In genomic region chr5:178114325-178115135, GRCh38 we compare ENCODE assay signal across 8 cellular contexts. TPM values are rescaled to one million over a fixed set of nuclear protein-coding genes. Genes with fewer than 3 reads are reported as not detected.
A peak's percentile ranks its signal among the peaks of the same experiment; 100 is the strongest.
DNase-seq lines count a peak whose midpoint lies in the region; ATAC-seq lines count a peak whose summit lies in the region.

No MANE protein-coding gene starts in this region.

- peak overlapping the region; percentile 23 for H3K27ac Mint-ChIP-seq in activated naive CD4-positive, alpha-beta T cell treated with anti-CD3 and anti-CD28 coated beads, Interleukin-2, amount 50 U/mL, for 24 hours

- no peaks in the 10 kb centered on the region for H3K27me3 Mint-ChIP-seq in activated naive CD4-positive, alpha-beta T cell treated with anti-CD3 and anti-CD28 coated beads, Interleukin-2, amount 50 U/mL, for 24 hours

- H3K4me3 Mint-ChIP-seq in activated naive CD4-positive, alpha-beta T cell treated with anti-CD3 and anti-CD28 coated beads, Interleukin-2, amount 50 U/mL, for 24 hours = peak overlapping the region; percentile 90

- peaks cover 34% of the 10 kb centered on the region for H3K4me1 Mint-ChIP-seq in activated naive CD4-positive, alpha-beta T cell treated with anti-CD3 and anti-CD28 coated beads, Interleukin-2, amount 50 U/mL, for 24 hours

- DNase-seq in Daoy (ENCODE audit: low read depth) = peak; percentile 71
- DNase-seq in NCI-H69 (lab: John Stamatoyannopoulos, UW) = peak; percentile 38
- DNase-seq in iPS-NIHi11 (ENCODE audit: low spot score) = peak; percentile 46
- peak; percentile 35 for DNase-seq in stimulated activated CD4-positive, alpha-beta T cell treated with anti-CD3 and anti-CD28 coated beads, Interleukin-4, amount 100 ng/mL, for 4 hours
- DNase-seq in SW 1271 (lab: John Stamatoyannopoulos, UW) = no peak

- no peaks in the 10 kb centered on the region for H3K36me3 Mint-ChIP-seq in activated naive CD4-positive, alpha-beta T cell treated with anti-CD3 and anti-CD28 coated beads, Interleukin-2, amount 50 U/mL, for 24 hours

- no peak for ATAC-seq in GM18870 (IDR thresholded peaks at IDR 0.05; ENCODE audit: unreplicated experiment)
- ATAC-seq in HG02798 (IDR thresholded peaks at IDR 0.05; ENCODE audit: poor library complexity, unreplicated experiment) = no peak

- no peaks in the 10 kb centered on the region for H3K9me3 Mint-ChIP-seq in activated naive CD4-positive, alpha-beta T cell treated with anti-CD3 and anti-CD28 coated beads, Interleukin-2, amount 50 U/mL, for 24 hours

RNA-seq across cellular contexts. Expression of gene N4BP3, which starts 1.2 kb away (rescaled TPM):
- 3.5 and 4.6 TPM in 2 replicates for total RNA-seq in Daoy (2014; rRNA removed; shearing (Covaris generic))

RNA-seq across cellular contexts. Expression of gene RMND5B, which starts 16.3 kb away (rescaled TPM):
- total RNA-seq in Daoy (2014; rRNA removed; shearing (Covaris generic)) = 19.2 and 34.8 TPM in 2 replicates

RNA-seq across cellular contexts. Expression of gene NHP2, which starts 39.2 kb away (rescaled TPM):
- total RNA-seq in Daoy (2014; rRNA removed; shearing (Covaris generic)) = 634 and 724 TPM in 2 replicates

Comparison
In these comparisons a context has a peak if more than half of its experiments do, and no peak if none do; other contexts are left out.
1. DNase-seq: peak in Daoy (single experiment), NCI-H69 (single experiment), iPS-NIHi11 (single experiment) and stimulated activated CD4-positive, alpha-beta T cell treated with anti-CD3 and anti-CD28 coated beads, Interleukin-4, amount 100 ng/mL, for 4 hours (2 of 2); none in SW 1271 (0 of 2).